In the genomic region with DNA sequence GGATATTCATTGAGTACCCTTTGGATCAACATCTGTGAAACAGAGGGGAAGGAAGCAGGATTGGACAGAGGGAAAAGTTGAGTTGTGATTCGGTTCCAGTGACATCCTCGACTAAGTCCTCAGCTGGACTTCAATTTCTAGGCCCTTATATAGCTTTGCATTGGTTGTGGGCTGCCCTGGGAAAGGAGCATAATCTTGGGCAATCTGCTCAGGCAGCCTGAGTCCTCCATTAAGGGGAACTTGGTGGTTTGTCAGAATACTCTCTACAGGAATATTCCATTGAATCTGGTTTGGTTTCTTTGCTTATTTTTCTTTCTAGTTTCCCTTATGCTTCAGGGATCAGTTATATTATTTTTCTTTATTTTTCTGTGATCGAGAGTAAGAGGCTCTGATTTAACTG, we compare ENCODE assay signal across 19 cellular contexts.
"Had no signal": no experiment of that assay in that cellular context is flagged by ENCODE, and none has a peak within 500 bp of the region (broad histone marks: within the 10 kb centered on the region; RNA-seq: fewer than 3 reads in every experiment).

No MANE protein-coding gene starts in this region.

- H3K9me3 ChIP-seq: lower lobe of right lung, neutrophil, psoas muscle, suprapubic skin, upper lobe of left lung had no signal

- DNase-seq: activated CD4-positive, alpha-beta T cell treated with anti-CD3 and anti-CD28 coated beads, Interleukin-2, amount 50 U/mL, for 4 hours; activated CD4-positive, CD25-positive, alpha-beta regulatory T cell treated with anti-CD3 and anti-CD28 coated beads, Interleukin-2, amount 50 U/mL, for 72 hours; activated CD8-positive, alpha-beta memory T cell treated with anti-CD3 and anti-CD28 coated beads, Interleukin-2, amount 10 ng/mL, durations not matched to agents 7 days and 5 days; activated effector memory CD4-positive, alpha-beta T cell treated with Interleukin-2 at 50 U/mL for 16 hours; activated T-cell treated with anti-CD3 and anti-CD28 coated beads, Interleukin-2, amount 50 U/mL, for 24 hours; amygdala; cerebellar nuclear complex; hypothalamus; lower lobe of right lung; midbrain; psoas muscle; stimulated activated CD4-positive, alpha-beta T cell treated with anti-CD3 and anti-CD28 coated beads, Interleukin-12 subunit alpha, Interleukin-12 subunit beta, amount 100 ng/mL, for 4 hours; stimulated activated naive CD4-positive, alpha-beta T cell; upper lobe of left lung had no signal

- H3K4me3 Mint-ChIP-seq: activated CD8-positive, alpha-beta memory T cell treated with anti-CD3 and anti-CD28 coated beads, Interleukin-2, amount 10 ng/mL, durations not matched to agents 7 days and 5 days; activated naive CD8-positive, alpha-beta T cell; activated T-cell treated with anti-CD3 and anti-CD28 coated beads, Interleukin-2, amount 50 U/mL, for 24 hours; brain; T-helper 1 cell treated with Interleukin-12 subunit alpha and Interleukin-12 subunit beta and Interleukin-4 antibody, amounts not matched to agents 30 μg/mL and 1 μg/mL, for 36 hours had no signal

- H3K27me3 ChIP-seq: neutrophil, suprapubic skin, upper lobe of left lung had no signal

- H3K27ac Mint-ChIP-seq: activated CD8-positive, alpha-beta memory T cell treated with anti-CD3 and anti-CD28 coated beads, Interleukin-2, amount 10 ng/mL, durations not matched to agents 7 days and 5 days; activated naive CD8-positive, alpha-beta T cell; activated T-cell treated with anti-CD3 and anti-CD28 coated beads, Interleukin-2, amount 50 U/mL, for 24 hours; T-helper 1 cell treated with Interleukin-12 subunit alpha and Interleukin-12 subunit beta and Interleukin-4 antibody, amounts not matched to agents 30 μg/mL and 1 μg/mL, for 36 hours had no signal

- H3K4me1 Mint-ChIP-seq: activated CD8-positive, alpha-beta memory T cell treated with anti-CD3 and anti-CD28 coated beads, Interleukin-2, amount 10 ng/mL, durations not matched to agents 7 days and 5 days had no signal

- H3K36me3 ChIP-seq: lower lobe of right lung, neutrophil, suprapubic skin, upper lobe of left lung had no signal

- H3K4me3 ChIP-seq: lower lobe of right lung, psoas muscle, suprapubic skin, upper lobe of left lung had no signal

- ATAC-seq: activated CD8-positive, alpha-beta memory T cell treated with anti-CD3 and anti-CD28 coated beads, Interleukin-2, amount 10 ng/mL, durations not matched to agents 7 days and 5 days; psoas muscle had no signal

- H3K9me3 Mint-ChIP-seq: activated T-cell treated with anti-CD3 and anti-CD28 coated beads, Interleukin-2, amount 50 U/mL, for 24 hours; T-helper 1 cell treated with Interleukin-12 subunit alpha and Interleukin-12 subunit beta and Interleukin-4 antibody, amounts not matched to agents 30 μg/mL and 1 μg/mL, for 36 hours had no signal

- H3K27me3 Mint-ChIP-seq: activated CD8-positive, alpha-beta memory T cell treated with anti-CD3 and anti-CD28 coated beads, Interleukin-2, amount 10 ng/mL, durations not matched to agents 7 days and 5 days; activated naive CD8-positive, alpha-beta T cell; activated T-cell treated with anti-CD3 and anti-CD28 coated beads, Interleukin-2, amount 50 U/mL, for 24 hours; brain had no signal

- H3K27ac ChIP-seq: lower lobe of right lung, neutrophil, psoas muscle, suprapubic skin, upper lobe of left lung had no signal
